ENCODE assay signal across 8 cellular contexts in the genomic region with DNA sequence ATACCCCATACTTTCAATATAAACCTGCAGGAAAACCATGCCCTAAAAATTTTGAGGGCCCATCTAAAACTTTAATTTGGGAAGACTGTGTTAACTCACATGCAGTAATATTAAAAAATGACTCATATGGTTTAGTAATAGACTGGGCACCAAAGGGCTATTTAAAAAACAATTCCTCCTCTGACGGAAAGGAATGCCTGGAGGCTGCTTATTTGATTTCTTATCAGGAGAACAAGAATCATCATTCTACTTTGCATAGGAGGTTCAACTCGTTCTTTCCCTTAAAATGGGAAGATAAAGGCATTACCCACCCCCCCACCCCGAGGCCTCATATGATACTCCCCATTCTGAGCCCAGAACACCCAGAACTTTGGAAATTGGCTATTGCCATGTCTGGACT. TPM values are rescaled to one million over a fixed set of nuclear protein-coding genes. Genes with fewer than 3 reads are reported as not detected.
DNase-seq lines count a peak whose midpoint lies in the region; ATAC-seq, FAIRE-seq and TF ChIP-seq lines count a peak whose summit lies in the region.
"Not testable (repeated sequence)": the region's sequence is repeated elsewhere in the genome, so short reads cannot be mapped to it uniquely, and the experiment has no call there.

No MANE protein-coding gene starts in this region.

- CTCF ChIA-PET in A549 (lab: Yijun Ruan, JAX); PC-3 (lab: Charles Lee); MCF 10A (lab: Yijun Ruan, JAX): not testable (repeated sequence)

- BruUV-seq in PC-3 (replicated peaks; lab: Mats Ljungman, UMichigan); MCF 10A (replicated peaks; lab: Mats Ljungman, UMichigan): not testable (repeated sequence)

- intact Hi-C loops in PC-3 (cut with micrococcal nuclease); MCF 10A (cut with micrococcal nuclease); tibial artery (cut with DNase I; ENCODE audit: low total_unique reads): not testable (repeated sequence)

- H2AFZ ChIP-seq in GM23248; PC-3 (ENCODE audit: low read length): not testable (repeated sequence)

- H3K4me1 ChIP-seq in A549, result peaks cover 53% of the 10 kb centered on the region
- peaks cover 40% of the 10 kb centered on the region for H3K4me1 ChIP-seq in GM23248 (ENCODE audit: insufficient read depth)
- H3K4me1 ChIP-seq in PC-3 (ENCODE audit: insufficient read depth, low read length), result not testable (repeated sequence)
- H3K4me1 ChIP-seq in adipocyte (ENCODE audit: control insufficient read depth, insufficient read depth, low read length), result peaks cover 27% of the 10 kb centered on the region
- H3K4me1 ChIP-seq in tibial artery, result peaks cover 0 to 39% (median 21%) of the 10 kb centered on the region in 4 donors

- H3K27ac ChIP-seq in A549, result peak overlapping the region; percentile 2 to 62; a peak in 4 of 6 replicates
- H3K27ac ChIP-seq in GM23248; PC-3 (ENCODE audit: low read length): not testable (repeated sequence)
- H3K27ac ChIP-seq in tibial artery, result peak overlapping the region; percentile 23 to 27

- H3K27me3 Mint-ChIP-seq in MCF 10A (ENCODE audit: insufficient read depth, unreplicated experiment), result not testable (repeated sequence)

- TF ChIP-seq RAD21 in A549 (conservative IDR thresholded peaks at IDR 0.05 in 1 of 2, IDR thresholded peaks at IDR 0.05 in 1 of 2), result not testable (repeated sequence)

- H3K79me2 ChIP-seq in GM23248 (ENCODE audit: insufficient read depth), result peaks cover 16% of the 10 kb centered on the region; the same call in 1 of the 2 replicates
- not testable (repeated sequence) for H3K79me2 ChIP-seq in PC-3 (ENCODE audit: low read length)

- TF ChIP-seq CTCF in A549 (IDR thresholded peaks at IDR 0.05); PC-3 (conservative IDR thresholded peaks at IDR 0.05; ENCODE audit: low read depth, low read length); MCF 10A (IDR thresholded peaks at IDR 0.05; ENCODE audit: unreplicated experiment); tibial artery (IDR thresholded peaks at IDR 0.05): not testable (repeated sequence)

- in situ Hi-C loops in GM23248 (cut with MboI), result not testable (repeated sequence)

- H3K4me1 Mint-ChIP-seq in MCF 10A (ENCODE audit: insufficient read depth, unreplicated experiment), result peaks cover 35% of the 10 kb centered on the region

- peak overlapping the region; percentile 8; the same call in 1 of the 3 replicates for H3K4me2 ChIP-seq in A549
- H3K4me2 ChIP-seq in GM23248 (ENCODE audit: unreplicated experiment); PC-3 (ENCODE audit: low read length): not testable (repeated sequence)

- peaks cover 19% of the 10 kb centered on the region for H3F3A ChIP-seq in GM23248 (ENCODE audit: insufficient read depth)
- not testable (repeated sequence) for H3F3A ChIP-seq in PC-3 (ENCODE audit: low read length, unreplicated experiment)

- not testable (repeated sequence) for H3K4me3 ChIP-seq in A549; GM23248; PC-3 (ENCODE audit: low read length); adipocyte (ENCODE audit: low read length); tibial artery

- not testable (repeated sequence) for H3K9me2 ChIP-seq in GM23248 (ENCODE audit: insufficient read depth); PC-3 (replicated peaks; ENCODE audit: low read length)

- H3K36me3 ChIP-seq in GM23248 (ENCODE audit: low read depth); PC-3 (ENCODE audit: low read depth, low read length); adipocyte (ENCODE audit: control insufficient read depth, insufficient read depth, low read length, severe bottlenecking); tibial artery: not testable (repeated sequence)

- H3K9ac ChIP-seq in GM23248; PC-3 (ENCODE audit: low read length); adipocyte (ENCODE audit: low read length): not testable (repeated sequence)

- H3K9me3 ChIP-seq in A549; GM23248 (ENCODE audit: low read depth); PC-3 (ENCODE audit: low read length); adipocyte (ENCODE audit: control insufficient read depth, low read length); tibial artery: not testable (repeated sequence)

- not testable (repeated sequence) for ATAC-seq in A549, PC-3

- 28% methylated on average over 3 of the region's 3 CpGs for WGBS in A549 (ENCODE audit: missing lambda C conversion rate)
- WGBS in GM23248 (ENCODE audit: low coverage in 1 of 2, low lambda C conversion rate in 2 of 2, missing lambda C conversion rate in 2 of 2), 2 experiments, result 26 to 43% methylated on average over 3 of the region's 3 CpGs

- TF ChIP-seq EP300 in A549 (IDR thresholded peaks at IDR 0.05), result not testable (repeated sequence)

- H3K4me3 Mint-ChIP-seq in MCF 10A (ENCODE audit: unreplicated experiment), result not testable (repeated sequence)

- not testable (repeated sequence) for DNase-seq in A549 (ENCODE audit: low read depth in 1 of 2, low spot score in 1 of 2); tibial artery
- DNase-seq in GM23248 (peak; percentile 56), PC-3 (peak; percentile 37), adipocyte (ENCODE audit: low read depth) (peak; percentile 55), MCF 10A (ENCODE audit: unreplicated experiment) (peak; percentile 23), fibroblast of peridontal ligament (ENCODE audit: extremely low read depth) (peak; percentile 35), iris pigment epithelial cell (ENCODE audit: low read depth) (peak; percentile 31)

- H3K27ac Mint-ChIP-seq in MCF 10A (ENCODE audit: low read depth, unreplicated experiment), result not testable (repeated sequence)

- not testable (repeated sequence) for TF ChIP-seq POLR2A in A549 (IDR thresholded peaks at IDR 0.05; ENCODE audit: low read length)

- H3K27me3 ChIP-seq in GM23248 (replicated peaks; ENCODE audit: insufficient read depth); PC-3 (ENCODE audit: low read length); adipocyte (replicated peaks; ENCODE audit: control insufficient read depth, insufficient read depth, low read length); tibial artery: not testable (repeated sequence)

- H3K9me3 Mint-ChIP-seq in MCF 10A (ENCODE audit: unreplicated experiment), result not testable (repeated sequence)

- POLR2A ChIA-PET in A549 (lab: Yijun Ruan, JAX); PC-3 (lab: Charles Lee; ENCODE audit: unreplicated experiment); MCF 10A (lab: Yijun Ruan, JAX): not testable (repeated sequence)

- H4K20me1 ChIP-seq in GM23248 (ENCODE audit: insufficient read depth); PC-3 (ENCODE audit: low read length): not testable (repeated sequence)

- not testable (repeated sequence) for H3K36me3 Mint-ChIP-seq in MCF 10A (ENCODE audit: insufficient read depth, unreplicated experiment)

- FAIRE-seq in A549 (lab: Jason Lieb, UNC), result not testable (repeated sequence)

TF ChIP-seq in A549, 52 proteins besides CTCF, POLR2A, EP300 and RAD21:
- not testable (repeated sequence) for TF ChIP-seq FOSL2 (IDR thresholded peaks at IDR 0.05)
- TF ChIP-seq FOSL2 (CRISPR knock-in tag; IDR thresholded peaks at IDR 0.05), result 0 out of 2 replicates have a peak, but pooled peaks have one; percentile 6

RNA-seq across cellular contexts. Expression of a gene that starts 18.6 kb away (rescaled TPM):
- polyA plus RNA-seq in A549 (2011; rRNA removed), result 238 and 298 TPM in 2 replicates
- polyA plus RNA-seq in A549 (2012; cell fraction: cytosol; rRNA removed), result 126 and 130 TPM in 2 replicates
- polyA plus RNA-seq in A549 (2012; cell fraction: nucleus; rRNA removed), result 30.4 and 51.6 TPM in 2 replicates
- polyA plus RNA-seq in A549 (2017; fragmentation: RNase III; extraction: RNeasy Plus Mini Kit Qiagen cat#74134 plus additional on column Dnase treatment), result 202 to 224 TPM (median 210 TPM) in 3 replicates
- 23.0 and 25.4 TPM in 2 replicates for polyA minus RNA-seq in A549 (2011; rRNA and poly(A)+ RNA removed)
- total RNA-seq in GM23248 (2014; rRNA removed; shearing (Covaris generic)), result 313 and 349 TPM in 2 replicates
- 590 and 607 TPM in 2 replicates for polyA plus RNA-seq in GM23248 (2016; fragmentation: Nextera tagmentation; extraction: Ambion mirVana)
- total RNA-seq in PC-3 (2014; rRNA removed), result 144 and 160 TPM in 2 replicates
- 53.6 and 67.7 TPM in 2 replicates for total RNA-seq in MCF 10A (2022)
